In the genomic region with DNA sequence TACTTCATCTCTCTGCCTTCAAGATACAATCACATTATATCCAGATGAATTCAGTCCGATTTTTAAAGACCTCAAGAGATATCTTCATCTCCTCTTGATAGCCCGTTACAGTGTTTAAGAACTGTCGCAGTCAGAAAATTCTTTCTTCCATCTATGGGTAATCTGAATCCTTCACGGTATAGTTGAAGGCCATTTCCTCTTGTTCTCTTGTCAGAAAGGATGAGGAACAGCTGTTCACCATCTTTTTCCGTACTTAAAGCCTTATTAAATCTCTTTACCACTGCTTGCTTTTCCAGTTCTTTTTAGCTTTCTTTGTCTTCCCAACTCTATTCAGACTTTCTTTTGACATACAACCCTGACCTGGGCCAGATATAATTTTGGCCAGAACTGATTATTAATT, we compare ENCODE assay signal across 16 cellular contexts.
DNase-seq lines count a peak whose midpoint lies in the region; ATAC-seq and TF ChIP-seq lines count a peak whose summit lies in the region.
"Had no signal": no experiment of that assay in that cellular context is flagged by ENCODE, and none has a peak within 500 bp of the region (broad histone marks: within the 10 kb centered on the region; RNA-seq: fewer than 3 reads in every experiment).

No MANE protein-coding gene starts in this region.

- TF ChIP-seq POLR2A in ovary (IDR thresholded peaks at IDR 0.05): no peak

- H3K27me3 ChIP-seq in smooth muscle cell (ENCODE audit: low read depth): no peaks in the 10 kb centered on the region
- no peaks in the 10 kb centered on the region for H3K27me3 ChIP-seq in ovary
- H3K27me3 ChIP-seq: SJSA1 had no signal

- TF ChIP-seq EP300 in ovary (IDR thresholded peaks at IDR 0.05): no peak

- no peaks in the 10 kb centered on the region for H3F3A ChIP-seq in smooth muscle cell (ENCODE audit: low read depth)

- no peak overlapping the region for H3K9ac ChIP-seq in smooth muscle cell (ENCODE audit: low read depth)

- 48% methylated on average over 5 of the region's 5 CpGs for WGBS in smooth muscle cell (ENCODE audit: low lambda C conversion rate)
- WGBS in ovary, 3 donors: 17 to 27% (median 19%) methylated on average over 5 of the region's 5 CpGs

- ATAC-seq in SK-N-SH treated with all-trans-retinoic acid at 6 μM for 48 hours: no peak

- H3K9me3 ChIP-seq in smooth muscle cell (replicated peaks; ENCODE audit: low read depth): no peaks in the 10 kb centered on the region
- no peaks in the 10 kb centered on the region for H3K9me3 ChIP-seq in ovary
- H3K9me3 ChIP-seq: Caco-2, SJSA1 had no signal

- H3K4me2 ChIP-seq in smooth muscle cell: peak overlapping the region; percentile 15

- intact Hi-C loops in ovary (cut with DNase I): no loop called here

- no peak overlapping the region for H3K4me3 ChIP-seq in smooth muscle cell
- no peak overlapping the region for H3K4me3 ChIP-seq in ovary
- H3K4me3 ChIP-seq: SJSA1 had no signal

- H2AFZ ChIP-seq in smooth muscle cell (ENCODE audit: low read depth): no peak overlapping the region

- H4K20me1 ChIP-seq in smooth muscle cell (ENCODE audit: low read depth): no peaks in the 10 kb centered on the region

- no peaks in the 10 kb centered on the region for H3K79me2 ChIP-seq in smooth muscle cell (ENCODE audit: low read depth)

- no peak for TF ChIP-seq CTCF in smooth muscle cell (IDR thresholded peaks at IDR 0.05; ENCODE audit: borderline replicate concordance, insufficient read depth, poor library complexity, severe bottlenecking)
- no peak for TF ChIP-seq CTCF in ovary (IDR thresholded peaks at IDR 0.05)

- H3K27ac ChIP-seq in smooth muscle cell (ENCODE audit: low read depth) (no peak overlapping the region), ovary (no peak overlapping the region)
- H3K27ac ChIP-seq: RWPE1, SJSA1 had no signal

- H3K36me3 ChIP-seq in smooth muscle cell (ENCODE audit: low read depth) (no peaks in the 10 kb centered on the region), ovary (no peaks in the 10 kb centered on the region)
- H3K36me3 ChIP-seq: SJSA1 had no signal

- peak; percentile 9 for DNase-seq in NCI-H146 treated with DMSO at 0.1 percent for 48 hours (lab: John Stamatoyannopoulos, UW; ENCODE audit: unreplicated experiment)
- no peak for DNase-seq in NCI-H146 (lab: John Stamatoyannopoulos, UW)
- peak; percentile 49 for DNase-seq in NCI-H524 treated with DMSO at 0.1 percent for 48 hours (lab: John Stamatoyannopoulos, UW)
- peak; percentile 16 for DNase-seq in foreskin melanocyte
- no peak for DNase-seq in smooth muscle cell (lab: John Stamatoyannopoulos, UW; ENCODE audit: unreplicated experiment)
- DNase-seq in NCI-H187 treated with DMSO at 0.1 percent for 48 hours (lab: John Stamatoyannopoulos, UW): no peak
- DNase-seq in ovary: no peak
- DNase-seq: Caco-2, DMS53, H7, Karpas-422, NCI-H1105 treated with DMSO at 0.1 percent for 48 hours, NCI-H446 treated with DMSO at 0.1 percent for 48 hours had no signal

- H3K4me1 ChIP-seq in smooth muscle cell (ENCODE audit: low read depth) (peaks cover 8% of the 10 kb centered on the region), ovary (ENCODE audit: insufficient read depth) (no peaks in the 10 kb centered on the region)
- H3K4me1 ChIP-seq: Caco-2, SJSA1 had no signal

TF ChIP-seq in SK-N-SH treated with all-trans-retinoic acid at 6 μM for 48 hours, 23 proteins besides CTCF, POLR2A, EP300 and RAD21:
- TF ChIP-seq, protein P1, sequence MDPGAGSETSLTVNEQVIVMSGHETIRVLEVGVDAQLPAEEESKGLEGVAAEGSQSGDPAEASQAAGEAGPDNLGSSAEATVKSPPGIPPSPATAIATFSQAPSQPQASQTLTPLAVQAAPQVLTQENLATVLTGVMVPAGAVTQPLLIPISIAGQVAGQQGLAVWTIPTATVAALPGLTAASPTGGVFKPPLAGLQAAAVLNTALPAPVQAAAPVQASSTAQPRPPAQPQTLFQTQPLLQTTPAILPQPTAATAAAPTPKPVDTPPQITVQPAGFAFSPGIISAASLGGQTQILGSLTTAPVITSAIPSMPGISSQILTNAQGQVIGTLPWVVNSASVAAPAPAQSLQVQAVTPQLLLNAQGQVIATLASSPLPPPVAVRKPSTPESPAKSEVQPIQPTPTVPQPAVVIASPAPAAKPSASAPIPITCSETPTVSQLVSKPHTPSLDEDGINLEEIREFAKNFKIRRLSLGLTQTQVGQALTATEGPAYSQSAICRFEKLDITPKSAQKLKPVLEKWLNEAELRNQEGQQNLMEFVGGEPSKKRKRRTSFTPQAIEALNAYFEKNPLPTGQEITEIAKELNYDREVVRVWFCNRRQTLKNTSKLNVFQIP (CRISPR knock-in tag; IDR thresholded peaks at IDR 0.05; ENCODE audit: borderline replicate concordance, low read depth): no peak
- TF ChIP-seq TOX (CRISPR knock-in tag; IDR thresholded peaks at IDR 0.05; ENCODE audit: borderline replicate concordance) (no peak), ZC3H10 (CRISPR knock-in tag; IDR thresholded peaks at IDR 0.05) (no peak), PATZ1 (CRISPR knock-in tag; IDR thresholded peaks at IDR 0.05; ENCODE audit: borderline replicate concordance) (no peak), RARB (CRISPR knock-in tag; IDR thresholded peaks at IDR 0.05) (no peak), ZNF8 (CRISPR knock-in tag; IDR thresholded peaks at IDR 0.05) (no peak), PPARA (CRISPR knock-in tag; IDR thresholded peaks at IDR 0.05; ENCODE audit: borderline replicate concordance) (no peak), ARNTL (CRISPR knock-in tag; IDR thresholded peaks at IDR 0.05; ENCODE audit: borderline replicate concordance, low read depth) (no peak), ZFP3 (CRISPR knock-in tag; IDR thresholded peaks at IDR 0.05) (no peak), ESRRG (CRISPR knock-in tag; IDR thresholded peaks at IDR 0.05) (no peak)
- TF ChIP-seq, protein P2, sequence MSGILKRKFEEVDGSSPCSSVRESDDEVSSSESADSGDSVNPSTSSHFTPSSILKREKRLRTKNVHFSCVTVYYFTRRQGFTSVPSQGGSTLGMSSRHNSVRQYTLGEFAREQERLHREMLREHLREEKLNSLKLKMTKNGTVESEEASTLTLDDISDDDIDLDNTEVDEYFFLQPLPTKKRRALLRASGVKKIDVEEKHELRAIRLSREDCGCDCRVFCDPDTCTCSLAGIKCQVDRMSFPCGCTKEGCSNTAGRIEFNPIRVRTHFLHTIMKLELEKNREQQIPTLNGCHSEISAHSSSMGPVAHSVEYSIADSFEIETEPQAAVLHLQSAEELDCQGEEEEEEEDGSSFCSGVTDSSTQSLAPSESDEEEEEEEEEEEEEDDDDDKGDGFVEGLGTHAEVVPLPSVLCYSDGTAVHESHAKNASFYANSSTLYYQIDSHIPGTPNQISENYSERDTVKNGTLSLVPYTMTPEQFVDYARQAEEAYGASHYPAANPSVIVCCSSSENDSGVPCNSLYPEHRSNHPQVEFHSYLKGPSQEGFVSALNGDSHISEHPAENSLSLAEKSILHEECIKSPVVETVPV (CRISPR knock-in tag; IDR thresholded peaks at IDR 0.05): no peak

Comparison
In these comparisons a context has a peak if more than half of its experiments do, and no peak if none do; other contexts are left out.
1. DNase-seq: peak in NCI-H146 treated with DMSO at 0.1 percent for 48 hours (single experiment), NCI-H524 treated with DMSO at 0.1 percent for 48 hours (single experiment) and foreskin melanocyte (single experiment); none in NCI-H146 (single experiment), smooth muscle cell (single experiment), NCI-H187 treated with DMSO at 0.1 percent for 48 hours (single experiment) and ovary (0 of 5).